ENCODE assay signal across 27 cellular contexts in genomic region chr7:25843467-25843866, GRCh38.
A peak's percentile ranks its signal among the peaks of the same experiment; 100 is the strongest.
DNase-seq lines count a peak whose midpoint lies in the region; ATAC-seq and TF ChIP-seq lines count a peak whose summit lies in the region.
"Had no signal": no experiment of that assay in that cellular context is flagged by ENCODE, and none has a peak within 500 bp of the region (broad histone marks: within the 10 kb centered on the region; RNA-seq: fewer than 3 reads in every experiment).

No MANE protein-coding gene starts in this region.

- H3K27me3 Mint-ChIP-seq in H9 (ENCODE audit: low read depth) (peaks cover 10% of the 10 kb centered on the region), osteocyte (ENCODE audit: unreplicated experiment) (no peaks in the 10 kb centered on the region)

- H3K79me2 ChIP-seq in H9 (ENCODE audit: insufficient read depth, low read length) = no peaks in the 10 kb centered on the region

- H3K9ac ChIP-seq in H9 (ENCODE audit: extremely low read depth, insufficient read length, low read length) = no peak overlapping the region

- H3K23ac ChIP-seq in H9 (ENCODE audit: insufficient read length, low read depth, low read length) = no peak overlapping the region

- H2BK5ac ChIP-seq in H9 (ENCODE audit: insufficient read length, low read length) = no peak overlapping the region

- H2BK12ac ChIP-seq in H9 (ENCODE audit: insufficient read length, low read depth, low read length) = no peak overlapping the region

- H2AFZ ChIP-seq in H9 (ENCODE audit: low read length) = no peak overlapping the region
- H2AFZ ChIP-seq: PC-9 had no signal

- H3K4me3 Mint-ChIP-seq in H9 = no peak overlapping the region
- H3K4me3 Mint-ChIP-seq in osteocyte (ENCODE audit: unreplicated experiment) = no peak overlapping the region
- H3K4me3 Mint-ChIP-seq: CD4-positive, alpha-beta memory T cell; IgD-negative memory B cell; memory B cell; naive thymus-derived CD8-positive, alpha-beta T cell; T-helper 17 cell had no signal

- no peak overlapping the region for H2BK20ac ChIP-seq in H9 (ENCODE audit: low read depth, low read length, poor library complexity, severe bottlenecking)

- DNase-seq in BE2C = no peak
- no peak for DNase-seq in H9
- DNase-seq in ascending aorta (ENCODE audit: low spot score in 2 of 2) = no peak
- no peak for DNase-seq in osteocyte (ENCODE audit: extremely low spot score, unreplicated experiment)
- no peak for DNase-seq in foreskin fibroblast
- DNase-seq in inferior parietal cortex (ENCODE audit: extremely low spot score) = no peak
- DNase-seq: activated CD4-positive, alpha-beta T cell treated with anti-CD3 and anti-CD28 coated beads, Interleukin-2, amount 50 U/mL, for 4 hours; activated gamma-delta T cell treated with Interleukin-2 at 50 U/mL for 16 hours; adrenal gland; CD4-positive, alpha-beta memory T cell; DND-41; erythroblast; MG63; naive thymus-derived CD8-positive, alpha-beta T cell; NCI-H2227 treated with DMSO at 0.1 percent for 48 hours; NCI-H774; ovary; PC-9; SIG-M5; T-helper 17 cell had no signal

- H3K4ac ChIP-seq in H9 (ENCODE audit: low read depth, low read length) = no peak overlapping the region

- no peak for ATAC-seq in HG02623 (IDR thresholded peaks at IDR 0.05; ENCODE audit: unreplicated experiment)
- ATAC-seq in GM21825 (IDR thresholded peaks at IDR 0.05; ENCODE audit: unreplicated experiment) = no peak
- ATAC-seq: naive thymus-derived CD8-positive, alpha-beta T cell; sciatic nerve; T-helper 17 cell had no signal

- H3K4me3 ChIP-seq in BE2C (ENCODE audit: low read depth, low read length) (no peak overlapping the region), ascending aorta (no peak overlapping the region), foreskin fibroblast (ENCODE audit: low read depth in 1 of 2, low read length in 2 of 2) (no peak overlapping the region)
- H3K4me3 ChIP-seq: adrenal gland, cardiac muscle cell, MG63, ovary, PC-9, suprapubic skin had no signal

- no peak overlapping the region for H3K4me2 ChIP-seq in H9 (ENCODE audit: insufficient read depth, insufficient read length, low read length)
- H3K4me2 ChIP-seq: PC-9 had no signal

- H3K9me3 ChIP-seq in BE2C = no peaks in the 10 kb centered on the region
- no peaks in the 10 kb centered on the region for H3K9me3 ChIP-seq in H9 (ENCODE audit: control insufficient read depth, low read depth, low read length)
- H3K9me3 ChIP-seq in ascending aorta = no peaks in the 10 kb centered on the region
- H3K9me3 ChIP-seq: adrenal gland, MG63, ovary, suprapubic skin had no signal

- TF ChIP-seq CTCF in BE2C (IDR thresholded peaks at IDR 0.05; ENCODE audit: low read depth, low read length) (0 out of 2 replicates have a peak, but pooled peaks have one; percentile 13), H9 (conservative IDR thresholded peaks at IDR 0.05) (peak; percentile 41), ascending aorta (IDR thresholded peaks at IDR 0.05) (no peak), osteocyte (IDR thresholded peaks at IDR 0.05) (peak; percentile 25), foreskin fibroblast (IDR thresholded peaks at IDR 0.05; ENCODE audit: low read depth, low read length) (no peak)

- no peak overlapping the region for H4K91ac ChIP-seq in H9 (ENCODE audit: insufficient read length, low read depth, low read length)

- no peak overlapping the region; a peak in 1 of 7 replicates for H3K27ac Mint-ChIP-seq in H9
- peak overlapping the region; percentile 90 for H3K27ac Mint-ChIP-seq in osteocyte (ENCODE audit: unreplicated experiment)
- H3K27ac Mint-ChIP-seq: CD4-positive, alpha-beta memory T cell; IgD-negative memory B cell; memory B cell; naive thymus-derived CD8-positive, alpha-beta T cell; T-helper 17 cell had no signal

- WGBS in H9 (ENCODE audit: extremely low coverage, insufficient read length, low lambda C conversion rate) = no CpG with 5 or more reads among the region's 4 CpGs

- no peak overlapping the region for H2BK15ac ChIP-seq in H9 (ENCODE audit: low read depth, low read length)

- H3K79me1 ChIP-seq in H9 (ENCODE audit: insufficient read depth, low read depth, low read length, poor library complexity, severe bottlenecking) = no peaks in the 10 kb centered on the region

- intact Hi-C loops in ascending aorta (cut with DNase I) = loop anchor here (2.0 kb wide), 1 partner anchor 41 kb away; no protein-coding TSS in a partner anchor

- no peak overlapping the region for H3T11ph ChIP-seq in H9 (ENCODE audit: low read length)

- no peaks in the 10 kb centered on the region for H3K23me2 ChIP-seq in H9 (ENCODE audit: insufficient read length, low read depth, low read length, poor library complexity, severe bottlenecking)

- no peak overlapping the region for H3K14ac ChIP-seq in H9 (ENCODE audit: insufficient read depth, low read length)

- H2BK120ac ChIP-seq in H9 (ENCODE audit: low read depth, low read length, poor library complexity, severe bottlenecking) = no peak overlapping the region

- H3K27me3 ChIP-seq in BE2C (no peaks in the 10 kb centered on the region), H9 (ENCODE audit: insufficient read depth, low read length) (no peaks in the 10 kb centered on the region), ascending aorta (no peaks in the 10 kb centered on the region)
- H3K27me3 ChIP-seq: adrenal gland, cardiac muscle cell, MG63, ovary, suprapubic skin had no signal

- H3K56ac ChIP-seq in H9 (ENCODE audit: insufficient read length, low read depth, low read length) = no peak overlapping the region

- H3K36me3 ChIP-seq in BE2C (no peaks in the 10 kb centered on the region), ascending aorta (no peaks in the 10 kb centered on the region)
- H3K36me3 ChIP-seq: adrenal gland, cardiac muscle cell, MG63, ovary, suprapubic skin had no signal

- H3K4me1 Mint-ChIP-seq in H9 (peaks cover 3 to 4% of the 10 kb centered on the region in 2 experiments), osteocyte (ENCODE audit: unreplicated experiment) (peaks cover 67% of the 10 kb centered on the region)
- H3K4me1 Mint-ChIP-seq: CD4-positive, alpha-beta memory T cell; IgD-negative memory B cell; memory B cell; naive thymus-derived CD8-positive, alpha-beta T cell; T-helper 17 cell had no signal

- H3K18ac ChIP-seq in H9 (ENCODE audit: insufficient read length, low read depth, low read length) = no peak overlapping the region

- no peak overlapping the region for H2AK5ac ChIP-seq in H9 (ENCODE audit: insufficient read length, low read length)

- H3K36me3 Mint-ChIP-seq in H9 (ENCODE audit: insufficient read depth in 1 of 3, low read depth in 3 of 3) (no peaks in the 10 kb centered on the region), osteocyte (ENCODE audit: unreplicated experiment) (peaks cover 8% of the 10 kb centered on the region)
- H3K36me3 Mint-ChIP-seq: CD4-positive, alpha-beta memory T cell; IgD-negative memory B cell; memory B cell had no signal

- H3K9me3 Mint-ChIP-seq in H9 (no peaks in the 10 kb centered on the region), osteocyte (ENCODE audit: unreplicated experiment) (peaks cover 5% of the 10 kb centered on the region)
- H3K9me3 Mint-ChIP-seq: CD4-positive, alpha-beta memory T cell had no signal

- no peaks in the 10 kb centered on the region for H4K20me1 ChIP-seq in H9 (ENCODE audit: control insufficient read depth, insufficient read depth, insufficient read length)

- H4K8ac ChIP-seq in H9 (replicated peaks; ENCODE audit: insufficient read length, low read depth, low read length) = no peak overlapping the region

- H3K4me1 ChIP-seq in BE2C = peaks cover 17% of the 10 kb centered on the region
- H3K4me1 ChIP-seq in H9 (ENCODE audit: insufficient read depth, low read length) = no peaks in the 10 kb centered on the region
- peaks cover 11 to 81% of the 10 kb centered on the region in 2 donors for H3K4me1 ChIP-seq in ascending aorta

- no peak overlapping the region for H4K5ac ChIP-seq in H9 (ENCODE audit: insufficient read length, low read depth, low read length)

- H3K27ac ChIP-seq in H9 (ENCODE audit: insufficient read length, low read depth, low read length) (no peak overlapping the region), ascending aorta (peak overlapping the region; percentile 71 to 73)
- H3K27ac ChIP-seq: adrenal gland, cardiac muscle cell, ovary, PC-9, suprapubic skin had no signal

Comparison
In these comparisons a context has a peak if more than half of its experiments do, and no peak if none do; other contexts are left out.
1. CTCF ChIP-seq: peak in BE2C (single experiment), H9 (single experiment) and osteocyte (single experiment); none in ascending aorta (0 of 3) and foreskin fibroblast (single experiment).